ENCODE assay signal across 8 cellular contexts in the genomic region with DNA sequence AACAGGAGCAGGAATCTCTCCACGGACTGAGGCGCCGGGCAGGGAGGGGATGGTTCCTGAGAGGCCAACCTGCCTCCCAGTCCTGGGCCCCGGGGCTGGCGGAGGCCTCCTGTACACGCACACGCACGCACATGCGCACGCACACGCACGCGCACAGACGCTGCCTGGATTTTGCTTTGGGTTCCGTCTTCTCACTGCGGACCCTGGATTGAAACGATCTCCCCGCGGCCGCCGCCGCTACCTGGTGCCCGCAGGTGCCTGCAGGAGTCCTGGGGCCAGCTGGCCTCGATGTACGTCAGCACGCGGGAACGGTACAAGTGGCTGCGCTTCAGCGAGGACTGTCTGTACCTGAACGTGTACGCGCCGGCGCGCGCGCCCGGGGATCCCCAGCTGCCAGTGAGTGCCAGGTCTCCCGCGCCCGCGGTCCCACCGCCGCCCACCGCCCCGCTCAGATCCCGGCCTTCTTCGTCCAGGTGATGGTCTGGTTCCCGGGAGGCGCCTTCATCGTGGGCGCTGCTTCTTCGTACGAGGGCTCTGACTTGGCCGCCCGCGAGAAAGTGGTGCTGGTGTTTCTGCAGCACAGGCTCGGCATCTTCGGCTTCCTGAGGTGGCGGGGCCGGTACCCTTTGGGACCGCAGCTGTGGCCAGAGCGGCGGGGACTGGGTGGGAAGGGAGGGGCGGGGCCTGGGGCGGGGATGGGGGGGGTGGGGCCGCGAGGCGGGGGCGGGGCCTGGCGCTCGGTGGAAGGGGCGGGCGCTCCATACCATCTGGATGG. TPM values are rescaled to one million over a fixed set of nuclear protein-coding genes. Genes with fewer than 3 reads are reported as not detected.
A peak's percentile ranks its signal among the peaks of the same experiment; 100 is the strongest.
DNase-seq lines count a peak whose midpoint lies in the region; ATAC-seq and TF ChIP-seq lines count a peak whose summit lies in the region.

No MANE protein-coding gene starts in this region.

- no peak for TF ChIP-seq RAD21 in HCT116 (IDR thresholded peaks at IDR 0.05; ENCODE audit: low read depth)

- no peak for TF ChIP-seq CTCF in AG04449 (IDR thresholded peaks at IDR 0.05; ENCODE audit: insufficient read depth, low read length, missing control alignments)
- no peak for TF ChIP-seq CTCF in HCT116 (IDR thresholded peaks at IDR 0.05 in 2 of 3, conservative IDR thresholded peaks at IDR 0.05 in 1 of 3; ENCODE audit: borderline replicate concordance in 1 of 3, insufficient read depth in 1 of 3, low read depth in 2 of 3, low read length in 2 of 3)
- no peak for TF ChIP-seq CTCF in hepatocyte (IDR thresholded peaks at IDR 0.05; ENCODE audit: poor library complexity)

- ATAC-seq in HCT116 (peak; percentile 85), HG02623 (IDR thresholded peaks at IDR 0.05; ENCODE audit: unreplicated experiment) (no peak), GM21526 (IDR thresholded peaks at IDR 0.05; ENCODE audit: low FRiP score, unreplicated experiment) (no peak)

- CTCF ChIA-PET in AG04449 (lab: Yijun Ruan, JAX) (interaction anchor here (0.6 to 3.2 kb wide), 7 partner anchors 12 to 157 kb away, joined by 3 to 9 read pairs (median 4); a partner anchor contains a TSS), HCT116 (lab: Charles Lee) (no interaction called here)

- no TSS peak for BruUV-seq in HCT116 (replicated peaks; lab: Mats Ljungman, UMichigan)

- no peak for TF ChIP-seq POLR2A in HCT116 (IDR thresholded peaks at IDR 0.05; ENCODE audit: borderline replicate concordance, extremely low read depth, insufficient read depth, insufficient read length)

- H3K27me3 ChIP-seq in HCT116 (ENCODE audit: insufficient read depth, low read length) (no peaks in the 10 kb centered on the region), hepatocyte (no peaks in the 10 kb centered on the region)

- H4K20me1 ChIP-seq in HCT116 (ENCODE audit: insufficient read depth) = no peaks in the 10 kb centered on the region
- no peaks in the 10 kb centered on the region for H4K20me1 ChIP-seq in hepatocyte (ENCODE audit: insufficient read depth, poor library complexity, severe bottlenecking)

- POLR2A ChIA-PET in AG04449 (lab: Yijun Ruan, JAX) = no interaction called here
- POLR2A ChIA-PET in HCT116 (lab: Charles Lee) = no interaction called here

- H3K9me2 ChIP-seq in HCT116 (ENCODE audit: insufficient read depth) (no peaks in the 10 kb centered on the region), hepatocyte (replicated peaks; ENCODE audit: insufficient read depth) (no peaks in the 10 kb centered on the region)

- H3K4me3 ChIP-seq in AG04449 (ENCODE audit: low read depth, low read length) = peak overlapping the region; percentile 60
- H3K4me3 ChIP-seq in HCT116 (replicated peaks in 1 of 2; ENCODE audit: low read depth in 1 of 2, low read length in 2 of 2) = no peak overlapping the region
- H3K4me3 ChIP-seq in SK-N-MC = peak overlapping the region; percentile 77
- peak overlapping the region; percentile 82 for H3K4me3 ChIP-seq in hepatocyte

- intact Hi-C loops in HCT116 (cut with micrococcal nuclease) = no loop called here

- peaks cover 0 to 3% of the 10 kb centered on the region in 2 experiments; a peak in 1 of 4 replicates for H3K4me1 ChIP-seq in HCT116 (ENCODE audit: control insufficient read depth in 1 of 2, insufficient read depth in 2 of 2, low read length in 2 of 2)
- H3K4me1 ChIP-seq in hepatocyte (ENCODE audit: insufficient read depth) = peaks cover 13% of the 10 kb centered on the region

- no peak overlapping the region for H3K27ac ChIP-seq in HCT116 (ENCODE audit: low read depth, low read length)
- no peak overlapping the region for H3K27ac ChIP-seq in SK-N-MC
- peak overlapping the region; percentile 99 for H3K27ac ChIP-seq in angular gyrus (ENCODE audit: low read depth, low read length)
- H3K27ac ChIP-seq in hepatocyte = peak overlapping the region; percentile 63

- RAD21 ChIA-PET in HCT116 (lab: Charles Lee; ENCODE audit: low non-redundant PET in 1 of 2, low total read pairs in 2 of 2, uncharacterized antibody in 2 of 2, unreplicated experiment in 2 of 2) = no interaction called here

- no peak overlapping the region for H3K9ac ChIP-seq in HCT116 (ENCODE audit: low read length)
- H3K9ac ChIP-seq in SK-N-MC (ENCODE audit: insufficient read length) = peak overlapping the region; percentile 41

- DNase-seq in AG04449 (ENCODE audit: low read depth, low spot score) = no peak
- no peak for DNase-seq in HCT116 (ENCODE audit: low read depth, low spot score)
- no peak for DNase-seq in SK-N-MC (ENCODE audit: low read depth, low spot score)
- DNase-seq in hepatocyte (ENCODE audit: low spot score) = peak; percentile 72
- DNase-seq in retina = peak; percentile 88

- H3K36me3 ChIP-seq in HCT116 (ENCODE audit: control insufficient read depth in 1 of 2, insufficient read depth in 2 of 2, low read length in 2 of 2) (no peaks in the 10 kb centered on the region), SK-N-MC (ENCODE audit: insufficient read depth, low read length) (no peaks in the 10 kb centered on the region), hepatocyte (replicated peaks; ENCODE audit: insufficient read depth, low read depth) (no peaks in the 10 kb centered on the region)

- WGBS in hepatocyte (ENCODE audit: low lambda C conversion rate, missing lambda C conversion rate) = 2% methylated on average over 57 of the region's 75 CpGs

- H2AFZ ChIP-seq in HCT116 (ENCODE audit: low read depth, low read length, poor library complexity, severe bottlenecking) (no peak overlapping the region), hepatocyte (peak overlapping the region; percentile 96)

- H3K4me2 ChIP-seq in HCT116 (ENCODE audit: low read length) = no peak overlapping the region
- H3K4me2 ChIP-seq in hepatocyte = peak overlapping the region; percentile 100

- H3K79me2 ChIP-seq in HCT116 (ENCODE audit: insufficient read depth, low read length) (no peaks in the 10 kb centered on the region), hepatocyte (no peaks in the 10 kb centered on the region)

- H3K9me3 ChIP-seq in HCT116 (ENCODE audit: control insufficient read depth in 1 of 2, insufficient read depth in 1 of 2, low read depth in 1 of 2, low read length in 2 of 2) (no peaks in the 10 kb centered on the region), SK-N-MC (ENCODE audit: low read depth, low read length) (no peaks in the 10 kb centered on the region), hepatocyte (ENCODE audit: low read depth) (no peaks in the 10 kb centered on the region)

TF ChIP-seq in HCT116, 20 proteins besides CTCF, POLR2A, EP300 and RAD21:
- TF ChIP-seq EZH2 (IDR thresholded peaks at IDR 0.05) = no peak
- TF ChIP-seq, protein P1, sequence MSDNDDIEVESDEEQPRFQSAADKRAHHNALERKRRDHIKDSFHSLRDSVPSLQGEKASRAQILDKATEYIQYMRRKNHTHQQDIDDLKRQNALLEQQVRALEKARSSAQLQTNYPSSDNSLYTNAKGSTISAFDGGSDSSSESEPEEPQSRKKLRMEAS (IDR thresholded peaks at IDR 0.05) = no peak
- TF ChIP-seq EGR1 (IDR thresholded peaks at IDR 0.05; ENCODE audit: low read depth) = no peak
- TF ChIP-seq POLR2AphosphoS5 (IDR thresholded peaks at IDR 0.05; ENCODE audit: low read depth, low read length) = no peak
- no peak for TF ChIP-seq FOSL1 (IDR thresholded peaks at IDR 0.05; ENCODE audit: low read depth)
- TF ChIP-seq, protein P2, sequence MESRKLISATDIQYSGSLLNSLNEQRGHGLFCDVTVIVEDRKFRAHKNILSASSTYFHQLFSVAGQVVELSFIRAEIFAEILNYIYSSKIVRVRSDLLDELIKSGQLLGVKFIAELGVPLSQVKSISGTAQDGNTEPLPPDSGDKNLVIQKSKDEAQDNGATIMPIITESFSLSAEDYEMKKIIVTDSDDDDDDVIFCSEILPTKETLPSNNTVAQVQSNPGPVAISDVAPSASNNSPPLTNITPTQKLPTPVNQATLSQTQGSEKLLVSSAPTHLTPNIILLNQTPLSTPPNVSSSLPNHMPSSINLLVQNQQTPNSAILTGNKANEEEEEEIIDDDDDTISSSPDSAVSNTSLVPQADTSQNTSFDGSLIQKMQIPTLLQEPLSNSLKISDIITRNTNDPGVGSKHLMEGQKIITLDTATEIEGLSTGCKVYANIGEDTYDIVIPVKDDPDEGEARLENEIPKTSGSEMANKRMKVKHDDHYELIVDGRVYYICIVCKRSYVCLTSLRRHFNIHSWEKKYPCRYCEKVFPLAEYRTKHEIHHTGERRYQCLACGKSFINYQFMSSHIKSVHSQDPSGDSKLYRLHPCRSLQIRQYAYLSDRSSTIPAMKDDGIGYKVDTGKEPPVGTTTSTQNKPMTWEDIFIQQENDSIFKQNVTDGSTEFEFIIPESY (IDR thresholded peaks at IDR 0.05; ENCODE audit: extremely low read depth, insufficient replicate concordance, low read length) = no peak
- TF ChIP-seq SP1 (IDR thresholded peaks at IDR 0.05; ENCODE audit: low read depth) = no peak
- TF ChIP-seq, protein P3, sequence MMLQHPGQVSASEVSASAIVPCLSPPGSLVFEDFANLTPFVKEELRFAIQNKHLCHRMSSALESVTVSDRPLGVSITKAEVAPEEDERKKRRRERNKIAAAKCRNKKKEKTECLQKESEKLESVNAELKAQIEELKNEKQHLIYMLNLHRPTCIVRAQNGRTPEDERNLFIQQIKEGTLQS (IDR thresholded peaks at IDR 0.05) = no peak
- no peak for TF ChIP-seq ELF1 (IDR thresholded peaks at IDR 0.05; ENCODE audit: borderline replicate concordance, low read depth)

RNA-seq across cellular contexts. Expression of a gene that starts 12.2 kb away (rescaled TPM):
- total RNA-seq in HCT116 (2021; ENCODE audit: unreplicated experiment) (not detected), hepatocyte (7.2 and 12.3 TPM in 2 replicates)
- polyA plus RNA-seq in HCT116 (2012) = 0.09 and 0.14 TPM in 2 replicates
- 11.8 and 17.9 TPM in 2 replicates for polyA plus RNA-seq in hepatocyte

RNA-seq across cellular contexts. Expression of a gene that starts 28.4 kb away (rescaled TPM):
- total RNA-seq in HCT116 (2021; ENCODE audit: unreplicated experiment) (101 TPM), hepatocyte (48.0 and 59.0 TPM in 2 replicates)
- 54.6 and 56.3 TPM in 2 replicates for polyA plus RNA-seq in HCT116 (2012)
- polyA plus RNA-seq in hepatocyte = 39.3 and 47.4 TPM in 2 replicates

RNA-seq across cellular contexts. Expression of a gene that starts 39.5 kb away (rescaled TPM):
- total RNA-seq in HCT116 (2021; ENCODE audit: unreplicated experiment) (10.8 TPM), hepatocyte (1.2 and 1.7 TPM in 2 replicates)
- polyA plus RNA-seq in HCT116 (2012) = 4.9 and 5.8 TPM in 2 replicates
- 3.4 and 3.8 TPM in 2 replicates for polyA plus RNA-seq in hepatocyte

Comparison
In these comparisons a context has a peak if more than half of its experiments do, and no peak if none do; other contexts are left out.
1. DNase-seq: peak in hepatocyte (single experiment) and retina (single experiment); none in AG04449 (single experiment), HCT116 (single experiment) and SK-N-MC (single experiment).
2. H3K4me3 ChIP-seq: peak in AG04449 (single experiment), SK-N-MC (single experiment) and hepatocyte (single experiment); none in HCT116 (0 of 2).
3. H3K27ac ChIP-seq: peak in angular gyrus (single experiment) and hepatocyte (single experiment); none in HCT116 (single experiment) and SK-N-MC (single experiment).